Comparison of ENCODE assay signal across 26 cellular contexts in the genomic region with DNA sequence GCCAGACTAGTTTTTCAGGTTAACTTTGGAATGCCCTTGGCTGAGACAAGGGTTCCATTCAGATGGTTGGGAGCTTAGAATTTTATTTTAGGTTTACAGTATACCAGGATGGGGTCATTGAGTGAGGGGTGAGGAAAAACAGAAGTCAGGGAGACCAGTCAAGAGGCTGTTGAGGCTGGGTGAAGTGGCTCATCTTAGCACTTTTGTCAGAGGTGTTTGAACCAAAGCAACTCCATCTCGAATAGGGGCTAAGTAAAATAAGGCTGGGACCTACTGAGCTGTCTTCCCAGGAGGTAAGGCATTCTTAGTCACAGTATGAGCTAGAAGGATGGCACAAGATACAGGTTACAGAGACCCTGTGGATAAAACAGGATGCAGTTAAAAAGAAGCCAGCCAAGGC. TPM values are rescaled to one million over a fixed set of nuclear protein-coding genes. Genes with fewer than 3 reads are reported as not detected.
DNase-seq lines count a peak whose midpoint lies in the region; ATAC-seq and TF ChIP-seq lines count a peak whose summit lies in the region.
"Had no signal": no experiment of that assay in that cellular context is flagged by ENCODE, and none has a peak within 500 bp of the region (broad histone marks: within the 10 kb centered on the region; RNA-seq: fewer than 3 reads in every experiment).

No MANE protein-coding gene starts in this region.

- no peaks in the 10 kb centered on the region for H3K9me3 Mint-ChIP-seq in Calu3 (ENCODE audit: low read depth, unreplicated experiment)
- H3K9me3 Mint-ChIP-seq: HFFc6 had no signal

- H3K4me3 ChIP-seq in PC-3 (ENCODE audit: low read length) (no peak overlapping the region), neuronal stem cell (ENCODE audit: low read length in 2 of 2) (no peak overlapping the region), tibial artery (no peak overlapping the region)
- H3K4me3 ChIP-seq: GM23248, HAP-1 had no signal

- H3K4me3 Mint-ChIP-seq in Calu3 (ENCODE audit: low read depth, unreplicated experiment): no peak overlapping the region
- H3K4me3 Mint-ChIP-seq: HFFc6 had no signal

- no peaks in the 10 kb centered on the region for H4K20me1 ChIP-seq in PC-3 (ENCODE audit: low read length)

- no peak for ATAC-seq in PC-3
- no peak for ATAC-seq in HG02763 (IDR thresholded peaks at IDR 0.05; ENCODE audit: unreplicated experiment)
- ATAC-seq in GM21576 (IDR thresholded peaks at IDR 0.05; ENCODE audit: unreplicated experiment): no peak
- no peak for ATAC-seq in left ventricle myocardium superior
- ATAC-seq: Panc1 had no signal

- H3K14ac ChIP-seq in neuronal stem cell (ENCODE audit: low read length): no peak overlapping the region

- H3K4me1 ChIP-seq in PC-3 (ENCODE audit: insufficient read depth, low read length) (peaks cover 5% of the 10 kb centered on the region; the same call in 1 of the 2 replicates), neuronal stem cell (ENCODE audit: control insufficient read depth in 2 of 2, insufficient read depth in 1 of 2, low read depth in 1 of 2, low read length in 2 of 2) (peaks cover 5 to 19% of the 10 kb centered on the region in 2 donors), tibial artery (peaks cover 0 to 11% (median 5%) of the 10 kb centered on the region in 4 donors)

- peaks cover 4% of the 10 kb centered on the region for H3K79me1 ChIP-seq in neuronal stem cell (ENCODE audit: low read depth, low read length)

- H3K4me2 ChIP-seq in PC-3 (ENCODE audit: low read length) (no peak overlapping the region), neuronal stem cell (ENCODE audit: insufficient read depth, low read length, poor library complexity, severe bottlenecking) (no peak overlapping the region)

- H3K27me3 ChIP-seq in PC-3 (ENCODE audit: low read length) (no peaks in the 10 kb centered on the region), neuronal stem cell (ENCODE audit: control insufficient read depth in 3 of 3, insufficient read depth in 3 of 3, low read depth in 1 of 3, low read length in 3 of 3) (no peaks in the 10 kb centered on the region), tibial artery (no peaks in the 10 kb centered on the region)

- H2AFZ ChIP-seq in PC-3 (ENCODE audit: low read length) (no peak overlapping the region), neuronal stem cell (ENCODE audit: low read length) (peak overlapping the region; percentile 86)

- H2BK15ac ChIP-seq in neuronal stem cell (ENCODE audit: low read length): no peak overlapping the region

- no peak overlapping the region for H2BK5ac ChIP-seq in neuronal stem cell (ENCODE audit: low read length)

- CTCF ChIA-PET in Calu3 (lab: Charles Lee) (interaction anchor here (1.2 kb wide), 1 partner anchor 14 kb away, joined by 3 read pairs; no protein-coding TSS in a partner anchor), PC-3 (lab: Charles Lee) (no interaction called here)

- no peak for TF ChIP-seq CTCF in Calu3 (IDR thresholded peaks at IDR 0.05; ENCODE audit: unreplicated experiment)
- TF ChIP-seq CTCF in PC-3 (conservative IDR thresholded peaks at IDR 0.05; ENCODE audit: low read depth, low read length): no peak
- no peak for TF ChIP-seq CTCF in tibial artery (IDR thresholded peaks at IDR 0.05)

- no peaks in the 10 kb centered on the region for H3K9me3 ChIP-seq in PC-3 (ENCODE audit: low read length)
- no peaks in the 10 kb centered on the region for H3K9me3 ChIP-seq in neuronal stem cell (replicated peaks in 1 of 2; ENCODE audit: control insufficient read depth in 2 of 2, insufficient read depth in 1 of 2, low read depth in 1 of 2, low read length in 2 of 2)
- H3K9me3 ChIP-seq in tibial artery: no peaks in the 10 kb centered on the region
- H3K9me3 ChIP-seq: HAP-1 had no signal

- no peaks in the 10 kb centered on the region; the same call in 1 of the 2 replicates for H3K79me2 ChIP-seq in PC-3 (ENCODE audit: low read length)

- H3K9me2 ChIP-seq in PC-3 (replicated peaks; ENCODE audit: low read length): no peaks in the 10 kb centered on the region

- no peak overlapping the region for H4K91ac ChIP-seq in neuronal stem cell (ENCODE audit: low read depth, low read length, poor library complexity)

- BruUV-seq in Calu3 (replicated peaks; lab: Mats Ljungman, UMichigan) (no TSS peak), PC-3 (replicated peaks; lab: Mats Ljungman, UMichigan) (no TSS peak)

- peaks cover 35% of the 10 kb centered on the region for H3K4me1 Mint-ChIP-seq in Calu3 (ENCODE audit: low read depth, unreplicated experiment)

- no peak overlapping the region for H4K8ac ChIP-seq in neuronal stem cell (ENCODE audit: low read depth, low read length)

- no peak overlapping the region for H2AK5ac ChIP-seq in neuronal stem cell (ENCODE audit: low read depth, low read length)

- POLR2A ChIA-PET in PC-3 (lab: Charles Lee; ENCODE audit: unreplicated experiment): no interaction called here

- intact Hi-C loops in Calu3 (cut with micrococcal nuclease; ENCODE audit: unreplicated experiment): loop anchor here (5.0 kb wide), 1 partner anchor 42 kb away; no protein-coding TSS in a partner anchor
- intact Hi-C loops in PC-3 (cut with micrococcal nuclease): loop anchor here (5.0 kb wide), 2 partner anchors 63 to 88 kb away; a partner anchor contains a TSS
- intact Hi-C loops in tibial artery (cut with DNase I; ENCODE audit: low total_unique reads): no loop called here
- intact Hi-C loops in left ventricle myocardium superior (cut with micrococcal nuclease): no loop called here

- H2BK12ac ChIP-seq in neuronal stem cell (ENCODE audit: low read length): no peak overlapping the region

- no peaks in the 10 kb centered on the region for H3F3A ChIP-seq in PC-3 (ENCODE audit: low read length, unreplicated experiment)

- peak; percentile 23 for DNase-seq in Calu3
- peak; percentile 13 for DNase-seq in PC-3
- DNase-seq in islet precursor cell: peak; percentile 63
- DNase-seq in neuronal stem cell (ENCODE audit: low spot score): no peak
- no peak for DNase-seq in tibial artery
- no peak for DNase-seq in left ventricle myocardium superior
- DNase-seq: DMS153, DND-41, GM23248, HFFc6, MV-4-11, NCI-H1105, NCI-H146, NCI-H2029, NCI-H526 treated with DMSO at 0.1 percent for 48 hours, SHP77 had no signal

- H3K27ac ChIP-seq in PC-3 (ENCODE audit: low read length) (no peak overlapping the region), neuronal stem cell (replicated peaks; ENCODE audit: low read length) (no peak overlapping the region), tibial artery (no peak overlapping the region)
- H3K27ac ChIP-seq: GM23248, HL-60, RWPE1 had no signal

- no peak overlapping the region for H3K23ac ChIP-seq in neuronal stem cell (ENCODE audit: low read depth, low read length, poor library complexity)

- no peak overlapping the region for H3K4ac ChIP-seq in neuronal stem cell (ENCODE audit: low read length)

- no CpG with 5 or more reads among the region's 1 CpG for WGBS in neuronal stem cell (ENCODE audit: extremely low coverage in 2 of 2, insufficient read length in 2 of 2, insufficient replicate concordance in 1 of 2), 2 donors

- H3K9ac ChIP-seq in PC-3 (ENCODE audit: low read length) (no peak overlapping the region), neuronal stem cell (ENCODE audit: low read depth, low read length, poor library complexity) (no peak overlapping the region)
- H3K9ac ChIP-seq: GM23248 had no signal

- peaks cover 29% of the 10 kb centered on the region for H3K36me3 Mint-ChIP-seq in Calu3 (ENCODE audit: insufficient read depth, unreplicated experiment)

- H3K18ac ChIP-seq in neuronal stem cell (ENCODE audit: low read length): no peak overlapping the region

- H3K27me3 Mint-ChIP-seq in Calu3 (ENCODE audit: unreplicated experiment): peaks cover 21% of the 10 kb centered on the region

- H3K27ac Mint-ChIP-seq in Calu3 (ENCODE audit: unreplicated experiment): no peak overlapping the region
- H3K27ac Mint-ChIP-seq: HFFc6 had no signal

- H3K36me3 ChIP-seq in PC-3 (ENCODE audit: low read depth, low read length) (no peaks in the 10 kb centered on the region), neuronal stem cell (replicated peaks in 1 of 2; ENCODE audit: control insufficient read depth in 2 of 2, insufficient read depth in 2 of 2, low read length in 2 of 2) (no peaks in the 10 kb centered on the region), tibial artery (no peaks in the 10 kb centered on the region)
- H3K36me3 ChIP-seq: HAP-1 had no signal

- H2BK120ac ChIP-seq in neuronal stem cell (ENCODE audit: low read depth, low read length): no peak overlapping the region

RNA-seq across cellular contexts. Expression of a gene that starts 3.0 kb away (rescaled TPM):
- total RNA-seq in Calu3 (2022) (17.6 and 23.8 TPM in 2 replicates), PC-3 (2014; rRNA removed) (9.6 and 20.2 TPM in 2 replicates), left ventricle myocardium superior (4.6 TPM)
- 32.6 TPM for polyA plus RNA-seq in neuronal stem cell (2013, experiment 1 of 2)
- polyA plus RNA-seq in neuronal stem cell (2013, experiment 2 of 2): 30.7 TPM

RNA-seq across cellular contexts. Expression of a gene that starts 7.2 kb away (rescaled TPM):
- total RNA-seq in Calu3 (2022) (112 and 123 TPM in 2 replicates), PC-3 (2014; rRNA removed) (24.7 and 31.2 TPM in 2 replicates), left ventricle myocardium superior (245 TPM)
- polyA plus RNA-seq in neuronal stem cell (2013, experiment 1 of 2): 95.6 TPM
- 94.7 TPM for polyA plus RNA-seq in neuronal stem cell (2013, experiment 2 of 2)

RNA-seq across cellular contexts. Expression of a gene that starts 23.1 kb away (rescaled TPM):
- 0.42 and 0.64 TPM in 2 replicates for total RNA-seq in Calu3 (2022)
- 0.29 TPM in 1 of 2 replicates, not detected in the other for total RNA-seq in PC-3 (2014; rRNA removed)
- polyA plus RNA-seq in neuronal stem cell (2013, experiment 1 of 2): 0.57 TPM
- polyA plus RNA-seq in neuronal stem cell (2013, experiment 2 of 2): 1.0 TPM
- 0.07 TPM for total RNA-seq in left ventricle myocardium superior
- total RNA-seq: A172, GM23248, HFFc6, LHCN-M2, MCF 10A had no signal
- polyA plus RNA-seq: BJ, GM23248 had no signal

Comparison
In these comparisons a context has a peak if more than half of its experiments do, and no peak if none do; other contexts are left out.
1. DNase-seq: peak in Calu3 (single experiment), PC-3 (single experiment) and islet precursor cell (single experiment); none in neuronal stem cell (single experiment), tibial artery (0 of 2) and left ventricle myocardium superior (single experiment).
2. intact Hi-C loops: an anchor here in Calu3 (5.0 kb wide) and PC-3 (5.0 kb wide); none called in tibial artery and left ventricle myocardium superior.